ENCODE assay signal across 18 cellular contexts in the genomic region with DNA sequence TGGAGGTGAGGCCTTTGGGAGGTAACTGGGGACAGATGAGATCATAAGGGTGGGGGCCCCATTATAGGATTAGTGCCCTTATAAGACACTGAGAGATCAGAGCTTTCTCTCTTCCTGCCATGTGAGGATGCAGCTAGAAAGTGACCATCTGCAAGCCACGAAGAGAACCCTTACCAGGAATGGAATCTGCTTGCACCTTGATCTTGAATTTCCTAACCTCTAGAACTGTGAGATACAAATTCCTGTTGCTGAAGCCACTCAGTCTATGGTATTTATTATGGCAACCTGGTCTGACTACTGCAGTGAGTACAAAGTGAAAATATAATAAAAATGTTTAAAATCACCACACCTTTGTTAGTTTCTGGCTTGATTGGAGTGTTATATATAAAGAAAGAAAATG.
DNase-seq lines count a peak whose midpoint lies in the region; ATAC-seq, FAIRE-seq and TF ChIP-seq lines count a peak whose summit lies in the region.
"Had no signal": no experiment of that assay in that cellular context is flagged by ENCODE, and none has a peak within 500 bp of the region (broad histone marks: within the 10 kb centered on the region; RNA-seq: fewer than 3 reads in every experiment).

No MANE protein-coding gene starts in this region.

- no peaks in the 10 kb centered on the region for H3K27me3 Mint-ChIP-seq in astrocyte (ENCODE audit: low read depth, unreplicated experiment)
- H3K27me3 Mint-ChIP-seq: CD4-positive, CD25-positive, alpha-beta regulatory T cell had no signal

- peaks cover 55% of the 10 kb centered on the region for H3K4me1 ChIP-seq in cardiac muscle cell (ENCODE audit: low read depth)
- H3K4me1 ChIP-seq in left ventricle myocardium inferior: no peaks in the 10 kb centered on the region
- H3K4me1 ChIP-seq in astrocyte (ENCODE audit: insufficient read depth, low read length): no peaks in the 10 kb centered on the region
- H3K4me1 ChIP-seq in hepatocyte (ENCODE audit: insufficient read depth): no peaks in the 10 kb centered on the region
- H3K4me1 ChIP-seq: BLaER1 treated with 17β-estradiol and CSF1 and Interleukin-3, amounts not matched to agents 10 nM and 100 nM had no signal

- DNase-seq in cardiac muscle cell (ENCODE audit: low read depth in 1 of 2, low spot score in 1 of 2) (no peak), left ventricle myocardium inferior (no peak), astrocyte (ENCODE audit: low read depth) (no peak), hepatocyte (ENCODE audit: low spot score) (no peak), NCI-H2081 treated with DMSO at 0.1 percent for 48 hours (lab: John Stamatoyannopoulos, UW) (no peak), EL (no peak), posterior cingulate gyrus (no peak)
- DNase-seq: ACHN; Calu3; CD4-positive, CD25-positive, alpha-beta regulatory T cell; DMS 273 treated with DMSO at 0.1 percent for 48 hours; DMS79; H7 had no signal

- H4K20me1 ChIP-seq in astrocyte (ENCODE audit: insufficient read depth, low read length) (no peaks in the 10 kb centered on the region), hepatocyte (ENCODE audit: insufficient read depth, poor library complexity, severe bottlenecking) (no peaks in the 10 kb centered on the region)
- H4K20me1 ChIP-seq: BLaER1 treated with 17β-estradiol and CSF1 and Interleukin-3, amounts not matched to agents 10 nM and 100 nM had no signal

- no peak for FAIRE-seq in astrocyte (lab: Jason Lieb, UNC)
- FAIRE-seq: G401.6, GM12891 had no signal

- no peaks in the 10 kb centered on the region for H3K79me2 ChIP-seq in astrocyte (ENCODE audit: insufficient read depth, low read length)
- no peaks in the 10 kb centered on the region for H3K79me2 ChIP-seq in hepatocyte

- no peak overlapping the region for H3K4me2 ChIP-seq in astrocyte (ENCODE audit: low read length)
- H3K4me2 ChIP-seq in hepatocyte: no peak overlapping the region
- H3K4me2 ChIP-seq: BLaER1 treated with 17β-estradiol and CSF1 and Interleukin-3, amounts not matched to agents 10 nM and 100 nM; GM23338 had no signal

- no peaks in the 10 kb centered on the region for H3K36me3 Mint-ChIP-seq in astrocyte (ENCODE audit: low read depth, unreplicated experiment)
- H3K36me3 Mint-ChIP-seq: CD4-positive, CD25-positive, alpha-beta regulatory T cell had no signal

- H3K9me3 ChIP-seq in cardiac muscle cell (ENCODE audit: low read depth) (no peaks in the 10 kb centered on the region), left ventricle myocardium inferior (replicated peaks) (no peaks in the 10 kb centered on the region), astrocyte (ENCODE audit: insufficient read depth, low read depth, low read length) (no peaks in the 10 kb centered on the region), hepatocyte (ENCODE audit: low read depth) (no peaks in the 10 kb centered on the region)
- H3K9me3 ChIP-seq: BLaER1 treated with 17β-estradiol and CSF1 and Interleukin-3, amounts not matched to agents 10 nM and 100 nM had no signal

- WGBS in hepatocyte (ENCODE audit: low lambda C conversion rate, missing lambda C conversion rate): 72% methylated on average over 1 of the region's 1 CpG

- peaks cover 3% of the 10 kb centered on the region for H3K9me3 Mint-ChIP-seq in astrocyte (ENCODE audit: unreplicated experiment)
- H3K9me3 Mint-ChIP-seq: GM23338 had no signal

- H3K27me3 ChIP-seq in cardiac muscle cell (no peaks in the 10 kb centered on the region), left ventricle myocardium inferior (ENCODE audit: low read depth) (no peaks in the 10 kb centered on the region), astrocyte (ENCODE audit: insufficient read depth, low read length) (no peaks in the 10 kb centered on the region), hepatocyte (no peaks in the 10 kb centered on the region)
- H3K27me3 ChIP-seq: BLaER1 treated with 17β-estradiol and CSF1 and Interleukin-3, amounts not matched to agents 10 nM and 100 nM had no signal

- no peak overlapping the region for H3K4me3 ChIP-seq in cardiac muscle cell
- no peak overlapping the region for H3K4me3 ChIP-seq in left ventricle myocardium inferior
- no peak overlapping the region for H3K4me3 ChIP-seq in astrocyte (ENCODE audit: insufficient read depth, low read depth, low read length)
- H3K4me3 ChIP-seq in hepatocyte: no peak overlapping the region
- H3K4me3 ChIP-seq: BLaER1 treated with 17β-estradiol and CSF1 and Interleukin-3, amounts not matched to agents 10 nM and 100 nM; GM23338 had no signal

- peak overlapping the region; percentile 83 for H3K27ac Mint-ChIP-seq in astrocyte (ENCODE audit: unreplicated experiment)
- H3K27ac Mint-ChIP-seq: CD4-positive, CD25-positive, alpha-beta regulatory T cell; GM23338 had no signal

- no peak overlapping the region for H3K9ac ChIP-seq in astrocyte (ENCODE audit: low read length)
- H3K9ac ChIP-seq: BLaER1 treated with 17β-estradiol and CSF1 and Interleukin-3, amounts not matched to agents 10 nM and 100 nM had no signal

- peaks cover 16% of the 10 kb centered on the region for H3K4me1 Mint-ChIP-seq in astrocyte (ENCODE audit: low read depth, unreplicated experiment)
- H3K4me1 Mint-ChIP-seq: CD4-positive, CD25-positive, alpha-beta regulatory T cell had no signal

- H2AFZ ChIP-seq in astrocyte (ENCODE audit: low read depth, low read length): no peak overlapping the region
- H2AFZ ChIP-seq in hepatocyte: no peak overlapping the region
- H2AFZ ChIP-seq: GM23338 had no signal

- no peaks in the 10 kb centered on the region for H3K36me3 ChIP-seq in cardiac muscle cell
- H3K36me3 ChIP-seq in left ventricle myocardium inferior: no peaks in the 10 kb centered on the region
- H3K36me3 ChIP-seq in astrocyte (ENCODE audit: insufficient read depth, low read length): no peaks in the 10 kb centered on the region
- no peaks in the 10 kb centered on the region for H3K36me3 ChIP-seq in hepatocyte (replicated peaks; ENCODE audit: insufficient read depth, low read depth)
- H3K36me3 ChIP-seq: BLaER1 treated with 17β-estradiol and CSF1 and Interleukin-3, amounts not matched to agents 10 nM and 100 nM had no signal

- intact Hi-C loops in left ventricle myocardium inferior (cut with micrococcal nuclease): no loop called here
- intact Hi-C loops in posterior cingulate gyrus (cut with DNase I): loop anchor here (5.0 kb wide), 1 partner anchor 142 kb away; no protein-coding TSS in a partner anchor

- H3K9me2 ChIP-seq in hepatocyte (replicated peaks; ENCODE audit: insufficient read depth): no peaks in the 10 kb centered on the region

- TF ChIP-seq CTCF in cardiac muscle cell (IDR thresholded peaks at IDR 0.05; ENCODE audit: low read depth, low read length) (no peak), left ventricle myocardium inferior (IDR thresholded peaks at IDR 0.05; ENCODE audit: borderline replicate concordance) (no peak), astrocyte (IDR thresholded peaks at IDR 0.05; ENCODE audit: insufficient read depth, low read depth, low read length) (no peak), hepatocyte (IDR thresholded peaks at IDR 0.05; ENCODE audit: poor library complexity) (no peak)

- ATAC-seq in HG03469 (IDR thresholded peaks at IDR 0.05; ENCODE audit: unreplicated experiment): no peak
- ATAC-seq: GM23338 had no signal

- no peak overlapping the region for H3K4me3 Mint-ChIP-seq in astrocyte (ENCODE audit: unreplicated experiment)
- H3K4me3 Mint-ChIP-seq: CD4-positive, CD25-positive, alpha-beta regulatory T cell; GM23338 had no signal

- H3K27ac ChIP-seq in cardiac muscle cell (peak overlapping the region; percentile 95), left ventricle myocardium inferior (replicated peaks) (no peak overlapping the region), astrocyte (ENCODE audit: low read depth, low read length) (no peak overlapping the region), hepatocyte (peak overlapping the region; percentile 2)
- H3K27ac ChIP-seq: BLaER1 treated with 17β-estradiol and CSF1 and Interleukin-3, amounts not matched to agents 10 nM and 100 nM had no signal

Comparison
In these comparisons a context has a peak if more than half of its experiments do, and no peak if none do; other contexts are left out.
1. H3K27ac ChIP-seq: peak in cardiac muscle cell (single experiment) and hepatocyte (single experiment); none in left ventricle myocardium inferior (single experiment) and astrocyte (single experiment).